8 cellular contexts compared by ENCODE assay signal in genomic region chr5:128538249-128539037, GRCh38. TPM values are rescaled to one million over a fixed set of nuclear protein-coding genes. Genes with fewer than 3 reads are reported as not detected.
DNase-seq lines count a peak whose midpoint lies in the region; ATAC-seq and TF ChIP-seq lines count a peak whose summit lies in the region.

No MANE protein-coding gene starts in this region.

- H3K9me3 ChIP-seq in esophagus (ENCODE audit: control insufficient read depth in 2 of 2, insufficient read depth in 1 of 2, low read depth in 1 of 2, low read length in 1 of 2), result no peaks in the 10 kb centered on the region
- peaks cover 0 to 2% of the 10 kb centered on the region in 2 donors for H3K9me3 ChIP-seq in muscle layer of duodenum (ENCODE audit: control insufficient read depth in 1 of 2, low read length in 2 of 2)

- peaks cover 53% of the 10 kb centered on the region for H3K27me3 Mint-ChIP-seq in stimulated activated memory B cell treated with anti-CD40 and anti-IgM and Interleukin-4, amounts not matched to agents 10 μg/mL and 1 μg/mL and 100 μg/mL, for 72 hours

- WGBS in esophagus, 2 donors, result 2 to 3% methylated on average over 42 to 65 of the region's 65 CpGs

- H3K27me3 ChIP-seq in GM06990 (replicated peaks; ENCODE audit: control insufficient read depth, insufficient read depth, low read length) (no peaks in the 10 kb centered on the region), esophagus (ENCODE audit: control insufficient read depth in 1 of 2, insufficient read depth in 2 of 2, low read length in 2 of 2) (no peaks in the 10 kb centered on the region), muscle layer of duodenum (ENCODE audit: low read depth, low read length) (no peaks in the 10 kb centered on the region)

- no peaks in the 10 kb centered on the region for H3K9me3 Mint-ChIP-seq in stimulated activated memory B cell treated with anti-CD40 and anti-IgM and Interleukin-4, amounts not matched to agents 10 μg/mL and 1 μg/mL and 100 μg/mL, for 72 hours

- H3K36me3 Mint-ChIP-seq in stimulated activated memory B cell treated with anti-CD40 and anti-IgM and Interleukin-4, amounts not matched to agents 10 μg/mL and 1 μg/mL and 100 μg/mL, for 72 hours, result no peaks in the 10 kb centered on the region

- peaks cover 4 to 5% of the 10 kb centered on the region in 2 donors for H3K4me1 ChIP-seq in esophagus (ENCODE audit: control insufficient read depth in 2 of 2, insufficient read depth in 2 of 2, low read length in 1 of 2)
- peaks cover 0 to 17% of the 10 kb centered on the region in 2 donors for H3K4me1 ChIP-seq in muscle layer of duodenum (ENCODE audit: control insufficient read depth in 1 of 2, insufficient read depth in 2 of 2, low read length in 2 of 2)

- peak overlapping the region; percentile 58 for H3K4me3 ChIP-seq in GM06990 (replicated peaks; ENCODE audit: low read depth, low read length)
- peak overlapping the region; percentile 44 to 54 for H3K4me3 ChIP-seq in esophagus (ENCODE audit: low read depth in 1 of 2, low read length in 2 of 2)
- H3K4me3 ChIP-seq in muscle layer of duodenum (ENCODE audit: low read depth in 1 of 2, low read length in 2 of 2), result peak overlapping the region; percentile 37 to 89

- peak; percentile 3 for DNase-seq in GM06990 (ENCODE audit: extremely low read depth, insufficient read length)
- peak; percentile 84 for DNase-seq in NCI-H774 (lab: John Stamatoyannopoulos, UW)
- no peak for DNase-seq in GM19240 (ENCODE audit: insufficient read length, low spot score)
- DNase-seq in GOT3 (lab: John Stamatoyannopoulos, UW), result no peak

- H3K36me3 ChIP-seq in GM06990 (ENCODE audit: control insufficient read depth, insufficient read depth, low read length) (no peaks in the 10 kb centered on the region), esophagus (ENCODE audit: control insufficient read depth in 2 of 2, insufficient read depth in 2 of 2, low read length in 1 of 2) (no peaks in the 10 kb centered on the region), muscle layer of duodenum (ENCODE audit: control insufficient read depth in 1 of 2, insufficient read depth in 2 of 2, low read length in 2 of 2) (no peaks in the 10 kb centered on the region)

- no peak overlapping the region for H3K27ac Mint-ChIP-seq in stimulated activated memory B cell treated with anti-CD40 and anti-IgM and Interleukin-4, amounts not matched to agents 10 μg/mL and 1 μg/mL and 100 μg/mL, for 72 hours

- H3K4me1 Mint-ChIP-seq in stimulated activated memory B cell treated with anti-CD40 and anti-IgM and Interleukin-4, amounts not matched to agents 10 μg/mL and 1 μg/mL and 100 μg/mL, for 72 hours, result no peaks in the 10 kb centered on the region

- H3K27ac ChIP-seq in esophagus (ENCODE audit: low read depth in 2 of 2, low read length in 1 of 2) (no peak overlapping the region), muscle layer of duodenum (ENCODE audit: low read length) (no peak overlapping the region)

- H3K4me3 Mint-ChIP-seq in stimulated activated memory B cell treated with anti-CD40 and anti-IgM and Interleukin-4, amounts not matched to agents 10 μg/mL and 1 μg/mL and 100 μg/mL, for 72 hours, result no peak overlapping the region

- TF ChIP-seq CTCF in GM06990 (IDR thresholded peaks at IDR 0.05; ENCODE audit: insufficient read depth, low read length, poor library complexity, severe bottlenecking), result no peak

- no peak for ATAC-seq in stimulated activated memory B cell treated with anti-CD40 and anti-IgM and Interleukin-4, amounts not matched to agents 10 μg/mL and 1 μg/mL and 100 μg/mL, for 72 hours
- no peak for ATAC-seq in HG02678 (IDR thresholded peaks at IDR 0.05; ENCODE audit: unreplicated experiment)

RNA-seq across cellular contexts. Expression of gene FBN2, which starts 0.4 kb away (rescaled TPM):
- polyA plus RNA-seq in esophagus, result under 1 TPM; 0.09 to 0.14 TPM

Comparison
In these comparisons a context has a peak if more than half of its experiments do, and no peak if none do; other contexts are left out.
1. DNase-seq: peak in GM06990 (single experiment) and NCI-H774 (single experiment); none in GM19240 (single experiment) and GOT3 (single experiment).
2. Peak in every context shown above with its lines, with median percentiles within 50 percentile points of each other: H3K4me3 ChIP-seq.